In the genomic region with DNA sequence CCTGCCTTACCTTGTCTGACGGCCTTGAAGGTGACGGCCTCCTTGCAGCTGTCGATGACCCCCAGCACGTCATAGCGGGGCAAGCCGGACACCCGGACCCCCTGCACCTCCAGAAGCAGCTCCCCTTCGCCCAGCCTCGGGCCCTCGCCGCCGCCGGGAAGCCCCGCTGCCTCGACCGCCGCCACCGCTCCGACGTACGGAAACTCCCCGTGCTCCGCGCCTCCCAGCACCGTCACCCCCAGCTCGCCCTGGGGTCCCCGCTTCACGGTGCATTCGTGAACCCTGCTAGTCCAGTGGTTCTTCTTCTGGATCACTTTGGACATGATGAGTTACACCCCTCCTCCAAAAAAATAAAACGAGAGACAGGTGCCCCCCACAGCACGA, we compare ENCODE assay signal across 8 cellular contexts. TPM values are rescaled to one million over a fixed set of nuclear protein-coding genes. Genes with fewer than 3 reads are reported as not detected.
A peak's percentile ranks its signal among the peaks of the same experiment; 100 is the strongest.
DNase-seq lines count a peak whose midpoint lies in the region; ATAC-seq, FAIRE-seq and TF ChIP-seq lines count a peak whose summit lies in the region.

No MANE protein-coding gene starts in this region.

- peak in 1 of 3 donors; percentile 10 for DNase-seq in CD4-positive, CD25-positive, alpha-beta regulatory T cell
- DNase-seq in brain microvascular endothelial cell (no peak), HepG2 (ENCODE audit: low spot score) (no peak), tibial artery (peak in 1 of 2 donors; percentile 75), DMS153 (lab: John Stamatoyannopoulos, UW) (no peak), GM19238 (ENCODE audit: insufficient read length, low spot score) (no peak)

- intact Hi-C loops in HepG2 (cut with micrococcal nuclease; ENCODE audit: unreplicated experiment) (loop anchor here (2.0 to 10.0 kb wide), 5 partner anchors 36 to 251 kb away; no protein-coding TSS in a partner anchor), tibial artery (cut with DNase I; ENCODE audit: low total_unique reads) (loop anchor here (5.0 to 10.0 kb wide), 4 partner anchors 63 to 251 kb away; no protein-coding TSS in a partner anchor)

- ATAC-seq in CD4-positive, CD25-positive, alpha-beta regulatory T cell (ENCODE audit: low read depth in 2 of 2): no peak
- ATAC-seq in HG02852 (IDR thresholded peaks at IDR 0.05; ENCODE audit: unreplicated experiment) (peak; percentile 17), HepG2 (peak; percentile 2; the same call in 1 of the 3 replicates), HG03439 (IDR thresholded peaks at IDR 0.05; ENCODE audit: unreplicated experiment) (no peak)

- H3K27ac Mint-ChIP-seq in CD4-positive, CD25-positive, alpha-beta regulatory T cell: no peak overlapping the region

- peaks cover 63% of the 10 kb centered on the region for H3K27me3 Mint-ChIP-seq in CD4-positive, CD25-positive, alpha-beta regulatory T cell

- H3K4me3 Mint-ChIP-seq in CD4-positive, CD25-positive, alpha-beta regulatory T cell: peak overlapping the region; percentile 58 to 92 (median 84)

- POLR2A ChIA-PET in HepG2 (lab: Yijun Ruan, JAX): interaction anchor here (0.6 to 2.7 kb wide), 6 partner anchors 10 to 182 kb away, joined by 3 to 8 read pairs (median 3); a partner anchor contains a TSS

- H3K4me1 Mint-ChIP-seq in CD4-positive, CD25-positive, alpha-beta regulatory T cell: peaks cover 0 to 22% (median 5%) of the 10 kb centered on the region in 4 donors

- H4K20me1 ChIP-seq in HepG2 (ENCODE audit: insufficient read depth, low read length): peaks cover 16% of the 10 kb centered on the region

- peaks cover 4% of the 10 kb centered on the region for H3K27me3 ChIP-seq in CD4-positive, CD25-positive, alpha-beta regulatory T cell (ENCODE audit: control insufficient read depth, insufficient read depth, low read length)
- no peaks in the 10 kb centered on the region for H3K27me3 ChIP-seq in brain microvascular endothelial cell (replicated peaks)
- no peaks in the 10 kb centered on the region; a peak in 1 of 5 replicates for H3K27me3 ChIP-seq in HepG2 (ENCODE audit: control insufficient read depth in 1 of 2, insufficient read depth in 2 of 2, low read length in 2 of 2)
- no peaks in the 10 kb centered on the region for H3K27me3 ChIP-seq in tibial artery

- no peak for TF ChIP-seq CTCF in brain microvascular endothelial cell (IDR thresholded peaks at IDR 0.05; ENCODE audit: low read depth, low read length, missing control alignments)
- TF ChIP-seq CTCF in HepG2 (CRISPR knock-in tag; IDR thresholded peaks at IDR 0.05): no peak
- TF ChIP-seq CTCF in tibial artery (IDR thresholded peaks at IDR 0.05): no peak

- TF ChIP-seq EP300 in HepG2 (IDR thresholded peaks at IDR 0.05; ENCODE audit: low read depth in 2 of 2, low read length in 2 of 2): no peak
- no peak for TF ChIP-seq EP300 in HepG2 (CRISPR knock-in tag; IDR thresholded peaks at IDR 0.05; ENCODE audit: borderline replicate concordance)

- CTCF ChIA-PET in HepG2 (lab: Yijun Ruan, JAX; ENCODE audit: low intra/inter-chr PET ratio, low total read pairs): no interaction called here

- in situ Hi-C loops in brain microvascular endothelial cell (cut with HindIII; ENCODE audit: low pct_ligation_motif_present, low sequenced_read_pairs): no loop called here
- in situ Hi-C loops in HepG2 (cut with HindIII; ENCODE audit: extremely low pct_ligation_motif_present, low pct_unique_long_range_greater_than_20kb): no loop called here

- peak overlapping the region; percentile 99 for H3K4me2 ChIP-seq in HepG2 (ENCODE audit: low read depth, low read length)

- no peaks in the 10 kb centered on the region for H3K9me3 ChIP-seq in CD4-positive, CD25-positive, alpha-beta regulatory T cell (ENCODE audit: control insufficient read depth in 2 of 2, low read length in 2 of 2)
- H3K9me3 ChIP-seq in HepG2 (ENCODE audit: low read length) (no peaks in the 10 kb centered on the region), tibial artery (no peaks in the 10 kb centered on the region)

- H3K4me1 ChIP-seq in CD4-positive, CD25-positive, alpha-beta regulatory T cell (ENCODE audit: control insufficient read depth, insufficient read depth, low read length, poor library complexity, severe bottlenecking): no peaks in the 10 kb centered on the region
- H3K4me1 ChIP-seq in HepG2 (ENCODE audit: insufficient read depth, low read length) (peaks cover 63% of the 10 kb centered on the region), tibial artery (peaks cover 0 to 25% (median 12%) of the 10 kb centered on the region in 4 donors)

- no peaks in the 10 kb centered on the region for H3K36me3 ChIP-seq in CD4-positive, CD25-positive, alpha-beta regulatory T cell (ENCODE audit: control insufficient read depth, insufficient read depth, low read length)
- H3K36me3 ChIP-seq in brain microvascular endothelial cell (replicated peaks) (no peaks in the 10 kb centered on the region), HepG2 (replicated peaks in 1 of 2; ENCODE audit: control insufficient read depth in 1 of 2, insufficient read depth in 2 of 2, low read length in 2 of 2) (0 out of 5 replicates have a peak, but pooled peaks cover 0 to 1% of the 10 kb centered on the region in 2 experiments), tibial artery (no peaks in the 10 kb centered on the region)

- no peak overlapping the region for H3K27ac ChIP-seq in CD4-positive, CD25-positive, alpha-beta regulatory T cell (ENCODE audit: insufficient read depth, low read length, poor library complexity, severe bottlenecking)
- H3K27ac ChIP-seq in brain microvascular endothelial cell (peak overlapping the region; percentile 80), HepG2 (ENCODE audit: extremely low read length, insufficient read depth, low read length) (peak overlapping the region; percentile 98), tibial artery (peak overlapping the region; percentile 95)

- peak overlapping the region; percentile 82 for H3K9ac ChIP-seq in HepG2 (ENCODE audit: insufficient read depth, low read depth, low read length)

- WGBS in HepG2 (ENCODE audit: low lambda C conversion rate): 0% methylated on average over 2 of the region's 31 CpGs

- no TSS peak for BruUV-seq in HepG2 (replicated peaks; lab: Mats Ljungman, UMichigan)

- no peak for FAIRE-seq in HepG2 (lab: Jason Lieb, UNC)

- H3K36me3 Mint-ChIP-seq in CD4-positive, CD25-positive, alpha-beta regulatory T cell: no peaks in the 10 kb centered on the region

- peaks cover 52% of the 10 kb centered on the region for H3K79me2 ChIP-seq in HepG2 (ENCODE audit: insufficient read depth, low read length)

- TF ChIP-seq RAD21 in HepG2 (CRISPR knock-in tag; IDR thresholded peaks at IDR 0.05): no peak

- H3K4me3 ChIP-seq in CD4-positive, CD25-positive, alpha-beta regulatory T cell (ENCODE audit: low read depth, low read length): no peak overlapping the region
- H3K4me3 ChIP-seq in brain microvascular endothelial cell (ENCODE audit: low read depth, low read length) (peak overlapping the region; percentile 87), HepG2 (replicated peaks in 1 of 3; ENCODE audit: insufficient read depth in 1 of 3, low read depth in 2 of 3, low read length in 3 of 3) (peak overlapping the region; percentile 85 to 97 (median 92)), tibial artery (peak overlapping the region; percentile 75 to 79)

- no peak overlapping the region for H2AFZ ChIP-seq in HepG2 (ENCODE audit: low read length)

- TF ChIP-seq POLR2A in HepG2 (IDR thresholded peaks at IDR 0.05; ENCODE audit: insufficient read depth in 1 of 2, low read depth in 2 of 2, low read length in 2 of 2): no peak

- peaks cover 0 to 3% (median 0%) of the 10 kb centered on the region in 7 donors for H3K9me3 Mint-ChIP-seq in CD4-positive, CD25-positive, alpha-beta regulatory T cell

TF ChIP-seq in HepG2, 621 proteins besides CTCF, POLR2A, EP300 and RAD21 (continues in another document):
- TF ChIP-seq ZNF546 (CRISPR knock-in tag; conservative IDR thresholded peaks at IDR 0.05) (no peak; the same call in 1 of the 2 replicates), ELF3 (CRISPR knock-in tag; IDR thresholded peaks at IDR 0.05) (no peak), HDAC2 (CRISPR knock-in tag; IDR thresholded peaks at IDR 0.05) (no peak), CREM (IDR thresholded peaks at IDR 0.05) (no peak), CREM (CRISPR knock-in tag; IDR thresholded peaks at IDR 0.05) (no peak), SAP130 (CRISPR knock-in tag; IDR thresholded peaks at IDR 0.05; ENCODE audit: low read depth) (no peak), ZNF33B (CRISPR knock-in tag; IDR thresholded peaks at IDR 0.05) (no peak)

RNA-seq across cellular contexts. Expression of a gene that starts 0.7 kb away (rescaled TPM):
- 0.44 TPM for total RNA-seq in CD4-positive, CD25-positive, alpha-beta regulatory T cell
- polyA plus RNA-seq in CD4-positive, CD25-positive, alpha-beta regulatory T cell: under 1 TPM in 3 of 4 donors, not detected in 1; 0.10 to 0.23 (median 0.15) TPM
- total RNA-seq in HepG2 (2016; rRNA removed; fragmentation: Illumina TruSeq; extraction: Trizol): 25.3 and 26.0 TPM in 2 replicates
- 19.7 and 22.4 TPM in 2 replicates for total RNA-seq in HepG2 (2016; cell fraction: cytosol; rRNA removed; fragmentation: Illumina TruSeq; extraction: Trizol; ENCODE audit: low read depth)
- 20.3 and 24.5 TPM in 2 replicates for total RNA-seq in HepG2 (2016; cell fraction: insoluble cytoplasmic fraction; rRNA removed; fragmentation: Illumina TruSeq; extraction: Trizol)
- total RNA-seq in HepG2 (2016; cell fraction: membrane; rRNA removed; fragmentation: Illumina TruSeq; extraction: Trizol): 13.5 and 15.2 TPM in 2 replicates
- 38.6 and 46.5 TPM in 2 replicates for total RNA-seq in HepG2 (2016; cell fraction: nucleus; rRNA removed; fragmentation: Illumina TruSeq; extraction: Trizol)
- 22.2 and 24.6 TPM in 2 replicates for polyA plus RNA-seq in HepG2 (2011; rRNA removed)
- 16.2 and 18.5 TPM in 2 replicates for polyA plus RNA-seq in HepG2 (2011; cell fraction: cytosol; rRNA removed)
- 39.9 and 44.0 TPM in 2 replicates for polyA plus RNA-seq in HepG2 (2011; cell fraction: nucleus; rRNA removed)
- 22.8 and 24.7 TPM in 2 replicates for polyA plus RNA-seq in HepG2 (2012)
- 0.42 and 0.67 TPM in 2 replicates for polyA plus RNA-seq in HepG2 (2016; cell fraction: cytosol; fragmentation: Illumina TruSeq; extraction: Trizol; ENCODE audit: low read depth)
- 12.8 and 14.8 TPM in 2 replicates for polyA plus RNA-seq in HepG2 (2016; cell fraction: insoluble cytoplasmic fraction; fragmentation: Illumina TruSeq; extraction: Trizol; ENCODE audit: low read depth)
- 1.3 and 1.8 TPM in 2 replicates for polyA plus RNA-seq in HepG2 (2016; cell fraction: membrane; fragmentation: Illumina TruSeq; extraction: Trizol; ENCODE audit: low read depth)
- polyA plus RNA-seq in HepG2 (2016; cell fraction: nucleus; fragmentation: Illumina TruSeq; extraction: Trizol; ENCODE audit: insufficient read depth, low read depth): 24.7 and 30.8 TPM in 2 replicates
- polyA minus RNA-seq in HepG2 (2011; rRNA and poly(A)+ RNA removed; ENCODE audit: low replicate concordance): 5.0 and 41.6 TPM in 2 replicates
- polyA minus RNA-seq in HepG2 (2011; cell fraction: cytosol; rRNA and poly(A)+ RNA removed): 24.9 and 26.3 TPM in 2 replicates
- 140 and 147 TPM in 2 replicates for polyA minus RNA-seq in HepG2 (2011; cell fraction: nucleus; rRNA and poly(A)+ RNA removed)

Comparison
In these comparisons a context has a peak if more than half of its experiments do, and no peak if none do; other contexts are left out.
1. ATAC-seq: peak in HG02852 (single experiment) and HepG2 (single experiment); none in CD4-positive, CD25-positive, alpha-beta regulatory T cell (0 of 2) and HG03439 (single experiment).
2. RNA of a gene that starts 0.7 kb away (total RNA-seq): 13.5 to 46.5 TPM in HepG2; 0.44 TPM in CD4-positive, CD25-positive, alpha-beta regulatory T cell (single experiment); every median in the first group is over 10 times any median in the second.